ENCODE assay signal across 8 cellular contexts in the genomic region with DNA sequence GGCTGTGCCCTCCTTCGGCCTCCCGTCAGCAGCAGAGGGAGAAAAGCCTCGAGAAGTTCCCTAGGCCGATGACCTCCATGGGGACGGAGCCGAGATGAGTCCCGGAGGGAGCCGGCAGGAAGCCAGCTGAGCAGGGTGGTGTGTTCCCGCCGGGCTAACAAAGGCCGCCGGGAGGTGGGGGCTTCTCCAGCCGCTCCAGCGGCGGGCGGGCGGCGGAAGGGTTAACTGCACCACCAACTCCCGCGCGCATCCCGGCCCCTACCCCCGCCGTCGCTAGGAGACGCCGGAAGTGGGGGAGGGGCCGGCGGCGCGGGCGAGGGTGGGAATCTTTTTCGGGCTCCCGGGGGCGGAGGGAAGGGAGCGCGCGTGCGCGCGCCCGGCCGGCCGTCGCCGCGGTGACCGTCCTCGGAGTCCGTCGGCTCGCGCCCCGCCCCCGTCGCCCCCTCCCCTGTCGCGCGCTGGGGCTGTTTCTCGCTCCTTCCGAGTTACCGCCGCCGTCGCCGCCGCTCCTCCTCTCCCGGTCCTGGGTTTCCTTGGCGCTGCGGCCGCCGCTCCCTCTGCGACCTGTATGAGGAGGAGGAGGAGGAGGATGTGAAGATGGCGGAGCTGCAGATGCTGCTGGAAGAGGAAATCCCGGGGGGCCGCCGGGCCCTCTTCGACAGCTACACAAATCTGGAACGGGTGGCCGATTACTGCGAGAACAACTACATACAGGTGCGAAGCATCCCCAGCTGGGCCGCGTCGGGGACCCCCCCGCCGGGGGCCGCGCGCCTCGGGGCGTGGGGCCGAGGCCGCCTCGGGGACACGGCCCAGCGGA. TPM values are rescaled to one million over a fixed set of nuclear protein-coding genes. Genes with fewer than 3 reads are reported as not detected.
DNase-seq lines count a peak whose midpoint lies in the region; ATAC-seq and TF ChIP-seq lines count a peak whose summit lies in the region.

ABI2 (plus strand) TSS at position 477 of the 817 bp plus-strand sequence; CDS start at position 598, 121 bp downstream.

- no peaks in the 10 kb centered on the region for H3K27me3 ChIP-seq in lower lobe of right lung (ENCODE audit: low read depth)

- CTCF ChIA-PET in activated CD8-positive, alpha-beta T cell treated with anti-CD3 and anti-CD28 coated beads for 36 hours (lab: Charles Lee): interaction anchor here (0.7 kb wide), 1 partner anchor 136 kb away, joined by 3 read pairs; no protein-coding TSS in a partner anchor

- POLR2A ChIA-PET in activated CD8-positive, alpha-beta T cell treated with anti-CD3 and anti-CD28 coated beads for 36 hours (lab: Charles Lee): interaction anchor here (0.7 to 1.6 kb wide), 2 partner anchors 27 to 89 kb away, joined by 5 read pairs; partner anchors contain the start of gene CYP20A1

- peak within 1 kb of the TSS; percentile 89 for H3K4me3 Mint-ChIP-seq in activated CD8-positive, alpha-beta T cell treated with anti-CD3 and anti-CD28 coated beads for 36 hours

- TF ChIP-seq POLR2A in GM19193 (IDR thresholded peaks at IDR 0.05; ENCODE audit: extremely low read depth, insufficient read depth, insufficient read length): peak; percentile 40

- H3K36me3 Mint-ChIP-seq in activated CD8-positive, alpha-beta T cell treated with anti-CD3 and anti-CD28 coated beads for 36 hours (ENCODE audit: low read depth): peaks cover 2% of the 10 kb centered on the region

- no peaks in the 10 kb centered on the region for H3K27me3 Mint-ChIP-seq in activated CD8-positive, alpha-beta T cell treated with anti-CD3 and anti-CD28 coated beads for 36 hours

- ATAC-seq in HG03439 (IDR thresholded peaks at IDR 0.05; ENCODE audit: unreplicated experiment) (peak; percentile 53), lower lobe of right lung (peak; percentile 96)
- ATAC-seq in activated CD8-positive, alpha-beta T cell treated with anti-CD3 and anti-CD28 coated beads for 36 hours: peak; percentile 59

- peaks cover 16% of the 10 kb centered on the region for H3K4me1 ChIP-seq in lower lobe of right lung

- H3K27ac ChIP-seq in lower lobe of right lung: peak within 1 kb of the TSS; percentile 73

- peaks cover 29% of the 10 kb centered on the region for H3K4me1 Mint-ChIP-seq in activated CD8-positive, alpha-beta T cell treated with anti-CD3 and anti-CD28 coated beads for 36 hours (ENCODE audit: low read depth)

- intact Hi-C loops in activated CD8-positive, alpha-beta T cell treated with anti-CD3 and anti-CD28 coated beads for 36 hours (cut with micrococcal nuclease): no loop called here
- intact Hi-C loops in lower lobe of right lung (cut with DNase I): no loop called here

- no peak for TF ChIP-seq CTCF in activated CD8-positive, alpha-beta T cell treated with anti-CD3 and anti-CD28 coated beads for 36 hours (IDR thresholded peaks at IDR 0.05)
- TF ChIP-seq CTCF in lower lobe of right lung (IDR thresholded peaks at IDR 0.05): no peak

- DNase-seq in Ammon's horn (ENCODE audit: low spot score): peak; percentile 78
- DNase-seq in NCI-H748 (lab: John Stamatoyannopoulos, UW; ENCODE audit: unreplicated experiment): peak; percentile 98
- peak; percentile 58 for DNase-seq in activated CD8-positive, alpha-beta T cell treated with anti-CD3 and anti-CD28 coated beads for 36 hours
- DNase-seq in effector CD4-positive, alpha-beta T cell: peak; percentile 37
- DNase-seq in lower lobe of right lung: peak; percentile 84
- DNase-seq in stimulated activated CD4-positive, alpha-beta T cell treated with anti-CD3 and anti-CD28 coated beads, TNF-alpha, amount 100 ng/mL, for 1 hour (ENCODE audit: low read depth in 3 of 3, low spot score in 1 of 3): peak in 2 of 3 donors; percentile 36 to 56

- H3K9me3 ChIP-seq in lower lobe of right lung: no peaks in the 10 kb centered on the region

- H3K4me3 ChIP-seq in lower lobe of right lung: peak within 1 kb of the TSS; percentile 99

- no peaks in the 10 kb centered on the region for H3K36me3 ChIP-seq in lower lobe of right lung

- no peaks in the 10 kb centered on the region for H3K9me3 Mint-ChIP-seq in activated CD8-positive, alpha-beta T cell treated with anti-CD3 and anti-CD28 coated beads for 36 hours

- peak within 1 kb of the TSS; percentile 86 for H3K27ac Mint-ChIP-seq in activated CD8-positive, alpha-beta T cell treated with anti-CD3 and anti-CD28 coated beads for 36 hours

RNA-seq across cellular contexts. Expression of gene ABI2, which starts in this region (rescaled TPM):
- 10 to 100 TPM; 33.5 to 35.3 TPM for total RNA-seq in activated CD8-positive, alpha-beta T cell treated with anti-CD3 and anti-CD28 coated beads for 36 hours
- total RNA-seq in lower lobe of right lung: 48.8 TPM

Comparison
In these comparisons a context has a peak if more than half of its experiments do, and no peak if none do; other contexts are left out.
1. Peak in every context shown above with its lines: DNase-seq, ATAC-seq, H3K4me3 ChIP-seq and H3K27ac ChIP-seq.
2. DNase-seq: peak in every context shown above with its lines; median percentile 98 in NCI-H748; 84 in lower lobe of right lung; 78 in Ammon's horn; 58 in activated CD8-positive, alpha-beta T cell treated with anti-CD3 and anti-CD28 coated beads for 36 hours; 46 in stimulated activated CD4-positive, alpha-beta T cell treated with anti-CD3 and anti-CD28 coated beads, TNF-alpha, amount 100 ng/mL, for 1 hour; 37 in effector CD4-positive, alpha-beta T cell.